8 cellular contexts compared by ENCODE assay signal in the genomic region with DNA sequence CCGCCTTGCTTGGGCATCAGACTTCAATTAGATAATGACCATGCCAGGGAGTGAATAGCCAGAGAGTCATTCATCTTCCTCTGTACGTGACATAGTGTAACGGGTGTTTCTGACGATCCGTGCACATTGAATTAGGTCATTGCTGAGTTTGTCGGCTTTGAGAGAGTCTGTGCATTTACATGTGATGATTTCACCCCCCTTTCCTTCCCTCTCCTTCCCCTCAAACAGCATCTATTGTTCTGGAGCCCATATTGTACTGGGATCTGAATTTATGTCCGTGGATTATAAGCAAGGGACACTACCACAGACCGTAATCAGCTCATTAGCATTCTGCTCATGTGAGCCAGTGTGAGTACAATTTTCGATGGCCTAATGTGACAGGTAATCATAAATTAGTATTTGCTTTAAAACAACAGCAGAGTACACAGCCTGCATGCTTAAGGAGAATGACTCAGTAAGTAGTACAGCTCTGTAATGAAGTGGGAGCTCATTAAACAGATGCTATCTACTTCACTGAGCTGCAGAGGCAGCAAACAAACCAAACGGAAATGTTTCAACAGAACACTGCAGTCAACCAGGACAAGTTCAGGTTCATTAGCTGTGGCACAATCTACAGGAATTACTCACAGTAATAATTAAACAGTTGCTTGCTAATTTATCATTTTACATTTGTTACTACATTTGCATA.
DNase-seq lines count a peak whose midpoint lies in the region; ATAC-seq and TF ChIP-seq lines count a peak whose summit lies in the region.

No MANE protein-coding gene starts in this region.

- TF ChIP-seq CTCF in WTC11 (IDR thresholded peaks at IDR 0.05) (no peak), lower lobe of right lung (IDR thresholded peaks at IDR 0.05) (no peak)

- POLR2A ChIA-PET in WTC11 (lab: Charles Lee): no interaction called here

- intact Hi-C loops in lower lobe of right lung (cut with DNase I): no loop called here

- no peaks in the 10 kb centered on the region for H3K27me3 ChIP-seq in lower lobe of right lung (ENCODE audit: low read depth)

- H3K4me3 Mint-ChIP-seq in WTC11: no peak overlapping the region

- no peak overlapping the region for H3K27ac Mint-ChIP-seq in WTC11

- peaks cover 65% of the 10 kb centered on the region for H3K4me1 Mint-ChIP-seq in WTC11

- in situ Hi-C loops in G401 (cut with HindIII; ENCODE audit: low sequenced_read_pairs): no loop called here

- H3K4me3 ChIP-seq in lower lobe of right lung: no peak overlapping the region

- no peaks in the 10 kb centered on the region for H3K36me3 ChIP-seq in lower lobe of right lung

- H3K9me3 ChIP-seq in lower lobe of right lung: no peaks in the 10 kb centered on the region

- ATAC-seq in WTC11 (peak; percentile 13; the same call in 1 of the 2 replicates), lower lobe of right lung (peak; percentile 43 to 71), GM21717 (IDR thresholded peaks at IDR 0.05; ENCODE audit: unreplicated experiment) (no peak), GM21528 (IDR thresholded peaks at IDR 0.05; ENCODE audit: low FRiP score, unreplicated experiment) (no peak)
- ATAC-seq in stimulated activated naive CD8-positive, alpha-beta T cell treated with anti-CD3 and anti-CD28 coated beads, Interleukin-15, Interleukin-2, amounts not matched to agents 100 U/mL and 50 U/mL, for 24 hours: no peak

- H3K27ac ChIP-seq in lower lobe of right lung: no peak overlapping the region

- H3K27me3 Mint-ChIP-seq in WTC11 (ENCODE audit: low read depth): no peaks in the 10 kb centered on the region

- peak; percentile 15 for DNase-seq in G401 (ENCODE audit: low spot score)
- peak; percentile 47 for DNase-seq in NCI-H1417 treated with DMSO at 0.1 percent for 48 hours (lab: John Stamatoyannopoulos, UW)
- no peak for DNase-seq in WTC11 (ENCODE audit: low spot score)
- DNase-seq in lower lobe of right lung: no peak
- no peak for DNase-seq in cerebellar nuclear complex (lab: John Stamatoyannopoulos, UW)
- DNase-seq in stimulated activated naive CD8-positive, alpha-beta T cell treated with anti-CD3 and anti-CD28 coated beads, Interleukin-15, Interleukin-2, amounts not matched to agents 100 U/mL and 50 U/mL, for 24 hours: no peak

- CTCF ChIA-PET in WTC11 (lab: Charles Lee): no interaction called here

- H3K36me3 Mint-ChIP-seq in WTC11: no peaks in the 10 kb centered on the region

- peaks cover 14% of the 10 kb centered on the region for H3K4me1 ChIP-seq in lower lobe of right lung

- H3K9me3 Mint-ChIP-seq in WTC11: no peaks in the 10 kb centered on the region

TF ChIP-seq in WTC11, 78 proteins besides CTCF, POLR2A, EP300 and RAD21:
- 0 out of 2 replicates have a peak, but pooled peaks have one; percentile 32 for TF ChIP-seq RORB (CRISPR knock-in tag; IDR thresholded peaks at IDR 0.05)
- no peak for TF ChIP-seq PRRX2 (CRISPR knock-in tag; IDR thresholded peaks at IDR 0.05)

Comparison
In these comparisons a context has a peak if more than half of its experiments do, and no peak if none do; other contexts are left out.
1. DNase-seq: peak in G401 (single experiment) and NCI-H1417 treated with DMSO at 0.1 percent for 48 hours (single experiment); none in WTC11 (single experiment), lower lobe of right lung (single experiment), cerebellar nuclear complex (0 of 2) and stimulated activated naive CD8-positive, alpha-beta T cell treated with anti-CD3 and anti-CD28 coated beads, Interleukin-15, Interleukin-2, amounts not matched to agents 100 U/mL and 50 U/mL, for 24 hours (single experiment).
2. ATAC-seq: peak in WTC11 (single experiment) and lower lobe of right lung (2 of 2); none in GM21717 (single experiment), GM21528 (single experiment) and stimulated activated naive CD8-positive, alpha-beta T cell treated with anti-CD3 and anti-CD28 coated beads, Interleukin-15, Interleukin-2, amounts not matched to agents 100 U/mL and 50 U/mL, for 24 hours (single experiment).